ENCODE assay signal across 25 cellular contexts in genomic region chr10:43802988-43803696, GRCh38.
"Had no signal": no experiment of that assay in that cellular context is flagged by ENCODE, and none has a peak within 500 bp of the region (broad histone marks: within the 10 kb centered on the region; RNA-seq: fewer than 3 reads in every experiment).

No MANE protein-coding gene starts in this region.

- H3K27me3 ChIP-seq: ascending aorta, breast epithelium, cardiac muscle cell, colonic mucosa, foreskin keratinocyte, gastrocnemius medialis, heart left ventricle had no signal

- H3K27ac ChIP-seq: ascending aorta, cardiac muscle cell, colonic mucosa, foreskin keratinocyte, gastrocnemius medialis, heart left ventricle, WERI-Rb-1 had no signal

- H3K4me3 ChIP-seq: ascending aorta, breast epithelium, cardiac muscle cell, colonic mucosa, gastrocnemius medialis, heart left ventricle had no signal

- H3K36me3 ChIP-seq: ascending aorta, breast epithelium, cardiac muscle cell, colonic mucosa, gastrocnemius medialis, heart left ventricle, WERI-Rb-1 had no signal

- H3K4me1 ChIP-seq: breast epithelium, colonic mucosa, foreskin keratinocyte, gastrocnemius medialis had no signal

- DNase-seq: activated B cell treated with CpG ODN at 0.5 μM for 24 hours; activated CD4-positive, alpha-beta T cell treated with anti-CD3 and anti-CD28 coated beads for 48 hours; activated CD4-positive, alpha-beta T cell treated with anti-CD3 and anti-CD28 coated beads, Interleukin-2, amount 50 U/mL, for 1 hour; activated CD4-positive, alpha-beta T cell treated with anti-CD3 and anti-CD28 coated beads, Interleukin-2, amount 50 U/mL, for 48 hours; activated CD8-positive, alpha-beta memory T cell treated with anti-CD3 and anti-CD28 coated beads for 24 hours; activated CD8-positive, alpha-beta T cell treated with anti-CD3 and anti-CD28 coated beads for 36 hours; activated effector memory CD4-positive, alpha-beta T cell treated with Interleukin-2 at 50 U/mL for 16 hours; activated gamma-delta T cell treated with Interleukin-2 at 50 U/mL for 16 hours; activated naive CD4-positive, alpha-beta T cell treated with Interleukin-2 at 50 U/mL for 16 hours; activated naive CD8-positive, alpha-beta T cell treated with anti-CD3 and anti-CD28 coated beads, Interleukin-2, amount 10 ng/mL, durations not matched to agents 7 days and 5 days; activated T-cell treated with anti-CD3 and anti-CD28 coated beads, Interleukin-2, amount 50 U/mL, for 4 hours; central memory CD4-positive, alpha-beta T cell; cerebellar nuclear complex; colonic mucosa; effector CD8-positive, alpha-beta T cell; foreskin keratinocyte; gastrocnemius medialis; glutamatergic neuron; heart left ventricle; T-cell; T1000; WERI-Rb-1 had no signal

- H3K9me3 ChIP-seq: ascending aorta, breast epithelium, colonic mucosa, gastrocnemius medialis, heart left ventricle had no signal
